9 cellular contexts compared by ENCODE assay signal in the genomic region with DNA sequence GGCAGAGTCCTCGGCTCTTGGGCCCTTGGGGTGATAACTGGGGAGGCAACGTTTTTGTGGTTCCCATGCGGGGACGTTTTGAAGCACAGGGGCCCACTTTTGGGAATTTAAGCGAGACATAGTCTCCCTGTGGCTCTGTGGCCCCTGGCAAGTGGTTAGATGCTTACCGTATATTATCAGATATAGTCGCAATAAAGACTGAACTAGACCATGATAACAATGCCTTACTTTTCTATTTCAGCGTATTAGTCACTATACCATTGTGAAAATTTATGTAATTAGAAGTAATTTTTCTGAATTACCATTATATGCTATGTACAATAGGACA. TPM values are rescaled to one million over a fixed set of nuclear protein-coding genes. Genes with fewer than 3 reads are reported as not detected.
DNase-seq lines count a peak whose midpoint lies in the region; ATAC-seq, FAIRE-seq and TF ChIP-seq lines count a peak whose summit lies in the region.
"Had no signal": no experiment of that assay in that cellular context is flagged by ENCODE, and none has a peak within 500 bp of the region (broad histone marks: within the 10 kb centered on the region; RNA-seq: fewer than 3 reads in every experiment).

No MANE protein-coding gene starts in this region.

- intact Hi-C loops in breast epithelium (cut with DNase I; ENCODE audit: low total_unique reads) = no loop called here

- H3K27me3 Mint-ChIP-seq in CD4-positive, CD25-positive, alpha-beta regulatory T cell = peaks cover 11% of the 10 kb centered on the region
- peaks cover 0 to 8% (median 0%) of the 10 kb centered on the region in 3 donors for H3K27me3 Mint-ChIP-seq in naive B cell

- peaks cover 0 to 1% (median 0%) of the 10 kb centered on the region in 7 donors for H3K9me3 Mint-ChIP-seq in CD4-positive, CD25-positive, alpha-beta regulatory T cell
- H3K9me3 Mint-ChIP-seq in naive B cell = peaks cover 0 to 2% (median 0%) of the 10 kb centered on the region in 7 donors

- H3K4me1 ChIP-seq in CD4-positive, CD25-positive, alpha-beta regulatory T cell (ENCODE audit: control insufficient read depth, insufficient read depth, low read length, poor library complexity, severe bottlenecking) = peaks cover 13% of the 10 kb centered on the region
- peaks cover 0 to 10% of the 10 kb centered on the region in 2 donors for H3K4me1 ChIP-seq in breast epithelium

- peak overlapping the region in 2 of 3 donors; percentile 81 to 93 for H3K27ac Mint-ChIP-seq in CD4-positive, CD25-positive, alpha-beta regulatory T cell
- H3K27ac Mint-ChIP-seq in naive B cell = peak overlapping the region in 3 of 6 donors; percentile 87 to 90 (median 88)

- H3K27ac ChIP-seq in CD4-positive, CD25-positive, alpha-beta regulatory T cell (ENCODE audit: insufficient read depth, low read length, poor library complexity, severe bottlenecking) = peak overlapping the region; percentile 61
- H3K27ac ChIP-seq in breast epithelium = peak overlapping the region; percentile 86 to 93

- peak; percentile 3 to 4 for ATAC-seq in CD4-positive, CD25-positive, alpha-beta regulatory T cell (ENCODE audit: low read depth in 2 of 2)
- peak; percentile 24 for ATAC-seq in HG03066 (IDR thresholded peaks at IDR 0.05; ENCODE audit: low read depth, unreplicated experiment)
- no peak for ATAC-seq in naive B cell (ENCODE audit: low read depth in 2 of 2)

- no peaks in the 10 kb centered on the region for H3K36me3 ChIP-seq in CD4-positive, CD25-positive, alpha-beta regulatory T cell (ENCODE audit: control insufficient read depth, insufficient read depth, low read length)
- no peaks in the 10 kb centered on the region for H3K36me3 ChIP-seq in breast epithelium

- H3K9me3 ChIP-seq in CD4-positive, CD25-positive, alpha-beta regulatory T cell (ENCODE audit: control insufficient read depth in 2 of 2, low read length in 2 of 2) = no peaks in the 10 kb centered on the region
- H3K9me3 ChIP-seq in breast epithelium = no peaks in the 10 kb centered on the region

- peaks cover 0 to 25% (median 20%) of the 10 kb centered on the region in 4 donors for H3K4me1 Mint-ChIP-seq in CD4-positive, CD25-positive, alpha-beta regulatory T cell
- H3K4me1 Mint-ChIP-seq in naive B cell = peaks cover 17 to 25% (median 21%) of the 10 kb centered on the region in 3 donors

- peak overlapping the region; percentile 87 for H3K4me3 ChIP-seq in CD4-positive, CD25-positive, alpha-beta regulatory T cell (ENCODE audit: low read depth, low read length)
- peak overlapping the region; percentile 68 to 91 (median 82) for H3K4me3 ChIP-seq in breast epithelium

- peaks cover 10% of the 10 kb centered on the region for H3K27me3 ChIP-seq in CD4-positive, CD25-positive, alpha-beta regulatory T cell (ENCODE audit: control insufficient read depth, insufficient read depth, low read length)
- H3K27me3 ChIP-seq in breast epithelium = no peaks in the 10 kb centered on the region

- no peak for DNase-seq in CD4-positive, CD25-positive, alpha-beta regulatory T cell
- DNase-seq in breast epithelium (ENCODE audit: low spot score in 2 of 2) = no peak
- DNase-seq in naive B cell = no peak
- DNase-seq in RCC 7860 (ENCODE audit: low spot score) = no peak
- no peak for DNase-seq in DMS153 treated with DMSO at 0.1 percent for 48 hours (lab: John Stamatoyannopoulos, UW; ENCODE audit: unreplicated experiment)
- DNase-seq in NCI-H748 (lab: John Stamatoyannopoulos, UW; ENCODE audit: unreplicated experiment) = no peak
- no peak for DNase-seq in NOMO-1 treated with dmso at 0.1 percent for 144 hours (lab: John Stamatoyannopoulos, UW; ENCODE audit: unreplicated experiment)

- FAIRE-seq in RCC 7860 (lab: Jason Lieb, UNC) = no peak

- H3K4me3 Mint-ChIP-seq in CD4-positive, CD25-positive, alpha-beta regulatory T cell = peak overlapping the region; percentile 88 to 96 (median 90)
- peak overlapping the region; percentile 77 to 92 (median 87) for H3K4me3 Mint-ChIP-seq in naive B cell

- TF ChIP-seq POLR2A in breast epithelium (IDR thresholded peaks at IDR 0.05) = no peak

- H3K36me3 Mint-ChIP-seq in CD4-positive, CD25-positive, alpha-beta regulatory T cell = no peaks in the 10 kb centered on the region
- H3K36me3 Mint-ChIP-seq in naive B cell = no peaks in the 10 kb centered on the region

- no peak for TF ChIP-seq CTCF in breast epithelium (IDR thresholded peaks at IDR 0.05)

RNA-seq across cellular contexts. Expression of gene RCAN1, which starts 0.5 kb away (rescaled TPM):
- 3.9 TPM for total RNA-seq in CD4-positive, CD25-positive, alpha-beta regulatory T cell
- polyA plus RNA-seq in CD4-positive, CD25-positive, alpha-beta regulatory T cell = 10 to 100 TPM in 3 of 4 donors, 1 to 10 TPM in 1; 10.0 to 16.1 (median 11.9) TPM
- 10 to 100 TPM; 30.1 to 73.0 (median 47.9) TPM for total RNA-seq in breast epithelium
- polyA plus RNA-seq in naive B cell (ENCODE audit: low read depth in 6 of 6) = 10 to 100 TPM in 5 of 6 donors, 1 to 10 TPM in 1; 8.4 to 16.8 (median 12.1) TPM

RNA-seq across cellular contexts. Expression of gene CLIC6, which starts 53.3 kb away (rescaled TPM):
- not detected for total RNA-seq in CD4-positive, CD25-positive, alpha-beta regulatory T cell
- polyA plus RNA-seq in CD4-positive, CD25-positive, alpha-beta regulatory T cell = not detected
- 10 to 100 TPM in 2 of 3 donors, 1 to 10 TPM in 1; 10.0 to 34.1 (median 14.4) TPM for total RNA-seq in breast epithelium
- polyA plus RNA-seq in naive B cell (ENCODE audit: low read depth in 6 of 6) = not detected
- total RNA-seq: HT1080 had no signal

Comparison
In these comparisons a context has a peak if more than half of its experiments do, and no peak if none do; other contexts are left out.
1. ATAC-seq: peak in CD4-positive, CD25-positive, alpha-beta regulatory T cell (2 of 2) and HG03066 (single experiment); none in naive B cell (0 of 2).
2. RNA of gene CLIC6, which starts 53.3 kb away (total RNA-seq): 10.0 to 34.1 TPM in breast epithelium; not detected in CD4-positive, CD25-positive, alpha-beta regulatory T cell (single experiment); every median in the first group is over 10 times any median in the second.